8 cellular contexts compared by ENCODE assay signal in the genomic region with DNA sequence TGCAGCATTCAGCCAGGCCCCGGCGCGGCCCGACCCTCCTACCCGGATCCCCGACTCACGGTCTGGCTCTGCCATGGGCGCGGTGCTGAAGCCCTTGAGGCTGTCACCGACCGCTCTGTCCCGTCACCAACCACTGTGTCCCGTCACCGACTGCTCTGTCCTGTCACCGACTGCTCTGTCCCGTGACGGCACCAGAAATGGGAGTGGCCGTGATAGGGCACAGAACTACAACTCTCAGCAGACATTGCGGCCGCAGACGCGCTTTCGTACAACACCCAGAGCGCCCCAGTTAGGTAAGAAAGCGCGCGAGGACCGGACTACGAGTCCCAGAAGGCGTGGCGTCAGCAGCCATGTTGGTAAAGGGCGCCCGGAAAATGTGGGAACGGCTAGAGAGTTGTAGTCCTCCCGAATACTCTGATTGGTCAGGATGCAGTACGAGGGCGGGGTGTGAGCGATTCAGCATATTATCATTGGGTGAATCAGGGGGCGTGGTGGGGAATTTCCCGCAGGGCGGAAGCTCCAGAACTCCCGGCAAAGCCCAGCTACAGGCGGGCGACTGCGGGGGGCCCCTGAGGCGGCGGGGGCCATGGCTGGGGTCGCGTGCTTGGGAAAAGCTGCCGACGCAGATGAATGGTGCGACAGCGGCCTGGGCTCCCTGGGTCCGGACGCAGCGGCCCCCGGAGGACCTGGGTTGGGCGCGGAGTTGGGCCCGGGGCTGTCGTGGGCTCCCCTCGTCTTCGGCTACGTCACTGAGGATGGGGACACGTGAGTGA. TPM values are rescaled to one million over a fixed set of nuclear protein-coding genes. Genes with fewer than 3 reads are reported as not detected.
A peak's percentile ranks its signal among the peaks of the same experiment; 100 is the strongest.
DNase-seq lines count a peak whose midpoint lies in the region; ATAC-seq and TF ChIP-seq lines count a peak whose summit lies in the region.

A gene with protein sequence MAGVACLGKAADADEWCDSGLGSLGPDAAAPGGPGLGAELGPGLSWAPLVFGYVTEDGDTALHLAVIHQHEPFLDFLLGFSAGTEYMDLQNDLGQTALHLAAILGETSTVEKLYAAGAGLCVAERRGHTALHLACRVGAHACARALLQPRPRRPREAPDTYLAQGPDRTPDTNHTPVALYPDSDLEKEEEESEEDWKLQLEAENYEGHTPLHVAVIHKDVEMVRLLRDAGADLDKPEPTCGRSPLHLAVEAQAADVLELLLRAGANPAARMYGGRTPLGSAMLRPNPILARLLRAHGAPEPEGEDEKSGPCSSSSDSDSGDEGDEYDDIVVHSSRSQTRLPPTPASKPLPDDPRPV (plus strand): TSS at position 523 of the 773 bp plus-strand sequence. CDS start 64 bp downstream, at position 587.
A gene (minus strand): TSS at position 172 of the 773 bp plus-strand sequence. CDS start 97 bp downstream, at position 75.

- no peaks in the 10 kb centered on the region for H3K9me3 ChIP-seq in spleen

- TF ChIP-seq CTCF in spleen (IDR thresholded peaks at IDR 0.05 in 8 of 11, conservative IDR thresholded peaks at IDR 0.05 in 3 of 11) = peak in 4 of 11 experiments; percentile 29 to 51 (median 40)

- H3K4me3 ChIP-seq in spleen = peak within 1 kb of the TSS; percentile 63 to 97 (median 90)

- peak within 1 kb of the TSS; percentile 89 to 94 (median 93) for H3K27ac ChIP-seq in spleen

- H3K4me1 ChIP-seq in spleen = peaks cover 13 to 86% (median 38%) of the 10 kb centered on the region in 6 donors

- H3K27me3 ChIP-seq in spleen (replicated peaks in 1 of 7) = no peaks in the 10 kb centered on the region

- DNase-seq in AG08396 (ENCODE audit: low spot score) (peak; percentile 99), NCI-H345 treated with DMSO at 0.1 percent for 48 hours (lab: John Stamatoyannopoulos, UW; ENCODE audit: unreplicated experiment) (peak; percentile 100), inferior parietal cortex (ENCODE audit: extremely low spot score) (peak; percentile 100), spleen (peak; percentile 100)
- DNase-seq in activated CD4-positive, CD25-positive, alpha-beta regulatory T cell (lab: John Stamatoyannopoulos, UW) = peak; percentile 93 to 99 (median 96)
- DNase-seq in central memory CD4-positive, alpha-beta T cell = peak; percentile 100

- intact Hi-C loops in spleen (cut with DNase I; ENCODE audit: low total_unique reads) = no loop called here

- 0 to 1% (median 0%) methylated on average over 47 to 65 of the region's 65 CpGs for WGBS in spleen, 5 donors

- H3K36me3 ChIP-seq in spleen = peaks cover 0 to 24% (median 6%) of the 10 kb centered on the region in 6 donors

- peak; percentile 85 for ATAC-seq in GM19023 (IDR thresholded peaks at IDR 0.05; ENCODE audit: unreplicated experiment)
- ATAC-seq in HG03280 (IDR thresholded peaks at IDR 0.05; ENCODE audit: unreplicated experiment) = peak; percentile 90

- peak in 2 of 3 donors; percentile 66 to 74 for TF ChIP-seq POLR2A in spleen (IDR thresholded peaks at IDR 0.05)

RNA-seq across cellular contexts. Expression of the first gene that starts in this region (rescaled TPM):
- 10 to 100 TPM; 18.1 to 29.0 (median 21.1) TPM for total RNA-seq in spleen
- polyA plus RNA-seq in spleen = 10 to 100 TPM; 22.8 to 33.5 (median 23.5) TPM

RNA-seq across cellular contexts. Expression of the second gene that starts in this region (rescaled TPM):
- 10 to 100 TPM; 44.5 to 81.0 (median 61.8) TPM for total RNA-seq in spleen
- 10 to 100 TPM; 25.8 to 45.1 (median 30.7) TPM for polyA plus RNA-seq in spleen

Comparison
In these comparisons a context has a peak if more than half of its experiments do, and no peak if none do; other contexts are left out.
1. Peak in every context shown above with its lines: DNase-seq, ATAC-seq, H3K4me3 ChIP-seq and H3K27ac ChIP-seq.